Comparison of ENCODE assay signal across 12 cellular contexts in the genomic region with DNA sequence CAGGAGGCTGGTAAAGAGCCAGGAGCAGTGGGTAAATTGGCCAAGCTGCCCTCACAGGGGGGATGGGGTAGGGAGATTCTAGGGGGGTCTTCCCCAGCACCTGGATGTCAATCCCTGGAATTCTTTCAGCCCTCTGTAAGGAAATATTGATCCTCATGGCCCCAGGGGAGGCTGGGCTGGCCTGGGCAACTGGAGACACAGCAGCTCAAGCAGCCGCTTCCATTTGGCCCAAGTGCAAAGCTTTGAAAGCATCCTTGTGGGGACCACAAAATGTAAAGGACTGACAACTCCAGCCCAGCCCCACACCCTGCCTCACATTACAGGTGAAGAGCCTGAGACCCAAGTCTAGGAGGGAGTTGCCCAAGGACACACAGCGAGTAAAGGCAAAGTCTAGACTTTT. TPM values are rescaled to one million over a fixed set of nuclear protein-coding genes. Genes with fewer than 3 reads are reported as not detected.
DNase-seq lines count a peak whose midpoint lies in the region; ATAC-seq and TF ChIP-seq lines count a peak whose summit lies in the region.
"Had no signal": no experiment of that assay in that cellular context is flagged by ENCODE, and none has a peak within 500 bp of the region (broad histone marks: within the 10 kb centered on the region; RNA-seq: fewer than 3 reads in every experiment).

No MANE protein-coding gene starts in this region.

- no TSS peak for BruUV-seq in IMR-90 (replicated peaks; lab: Mats Ljungman, UMichigan)

- peak overlapping the region; percentile 90; the same call in 2 of the 3 replicates for H2BK15ac ChIP-seq in IMR-90 (ENCODE audit: low read depth, low read length)

- peaks cover 41% of the 10 kb centered on the region for H3K9me1 ChIP-seq in IMR-90 (ENCODE audit: insufficient read depth, low read length)

- H3K27ac ChIP-seq in IMR-90 (ENCODE audit: insufficient read depth, low read length) (peak overlapping the region; percentile 33; the same call in 1 of the 2 replicates), caudate nucleus (ENCODE audit: low read depth, low read length) (peak overlapping the region; percentile 73), muscle layer of duodenum (ENCODE audit: low read length) (peak overlapping the region; percentile 37), thyroid gland (peak overlapping the region; percentile 65 to 93 (median 90))
- H3K27ac ChIP-seq: PC-9 had no signal

- H2BK120ac ChIP-seq in IMR-90 (ENCODE audit: low read depth, low read length): peak overlapping the region; percentile 98

- H2AFZ ChIP-seq in IMR-90 (replicated peaks; ENCODE audit: low read length, poor library complexity): no peak overlapping the region
- H2AFZ ChIP-seq: PC-9 had no signal

- H3K4ac ChIP-seq in IMR-90 (ENCODE audit: low read depth, low read length): peak overlapping the region; percentile 96

- peak overlapping the region; percentile 90; the same call in 1 of the 2 replicates for H3K23ac ChIP-seq in IMR-90 (ENCODE audit: low read depth, low read length)

- H4K5ac ChIP-seq in IMR-90 (ENCODE audit: low read depth, low read length): peak overlapping the region; percentile 85

- no peaks in the 10 kb centered on the region for H3K9me3 ChIP-seq in IMR-90 (ENCODE audit: control insufficient read depth, insufficient read depth, low read length)
- H3K9me3 ChIP-seq in muscle layer of duodenum (ENCODE audit: control insufficient read depth in 1 of 2, low read length in 2 of 2): no peaks in the 10 kb centered on the region
- H3K9me3 ChIP-seq in thyroid gland: no peaks in the 10 kb centered on the region

- H2BK20ac ChIP-seq in IMR-90 (ENCODE audit: low read depth, low read length): peak overlapping the region; percentile 98

- H2AK9ac ChIP-seq in IMR-90 (replicated peaks; ENCODE audit: low read depth, low read length, poor library complexity): no peak overlapping the region

- CTCF ChIA-PET in IMR-90 (lab: Yijun Ruan, JAX): interaction anchor here (0.6 kb wide), 1 partner anchor 15 kb away, joined by 3 read pairs; no protein-coding TSS in a partner anchor

- in situ Hi-C loops in IMR-90 (cut with MboI; ENCODE audit: low sequenced_read_pairs): no loop called here

- POLR2A ChIA-PET in IMR-90 (lab: Charles Lee; ENCODE audit: unreplicated experiment): no interaction called here

- dilution Hi-C loops in IMR-90 (cut with HindIII; ENCODE audit: low sequenced_read_pairs, unreplicated experiment): no loop called here

- H2AK5ac ChIP-seq in IMR-90 (ENCODE audit: low read depth, low read length): peak overlapping the region; percentile 100

- H2BK5ac ChIP-seq in IMR-90 (ENCODE audit: low read depth, low read length, poor library complexity, severe bottlenecking): peak overlapping the region; percentile 91

- DNase-seq in IMR-90 (no peak), caudate nucleus (lab: John Stamatoyannopoulos, UW) (no peak), thyroid gland (no peak), occipital lobe (lab: John Stamatoyannopoulos, UW) (no peak), superior temporal gyrus (ENCODE audit: extremely low spot score) (no peak)
- DNase-seq: immature natural killer cell, NCI-H1694 treated with DMSO at 0.1 percent for 48 hours, NCI-H510A treated with DMSO at 0.1 percent for 48 hours, PC-9 had no signal

- H3K4me2 ChIP-seq in IMR-90 (ENCODE audit: low read depth, low read length): no peak overlapping the region
- H3K4me2 ChIP-seq: PC-9 had no signal

- no peak overlapping the region for H3K9ac ChIP-seq in IMR-90 (ENCODE audit: low read depth, low read length)

- TF ChIP-seq CTCF in IMR-90 (conservative IDR thresholded peaks at IDR 0.05; ENCODE audit: low read depth, low read length) (no peak), thyroid gland (IDR thresholded peaks at IDR 0.05) (no peak)

- no CpG with 5 or more reads among the region's 2 CpGs for WGBS in IMR-90 (ENCODE audit: extremely low coverage in 2 of 2, insufficient read length in 1 of 2), 2 experiments
- 91 to 100% methylated on average over 2 of the region's 2 CpGs for WGBS in thyroid gland, 2 donors

- no peak for TF ChIP-seq RAD21 in IMR-90 (IDR thresholded peaks at IDR 0.05; ENCODE audit: low read length)

- intact Hi-C loops in IMR-90 (cut with micrococcal nuclease): loop anchor here (1.0 kb wide), 1 partner anchor 8 kb away; no protein-coding TSS in a partner anchor
- intact Hi-C loops in thyroid gland (cut with DNase I): no loop called here

- no peak for ATAC-seq in IMR-90 (ENCODE audit: low read depth)
- no peak for ATAC-seq in GM18907 (IDR thresholded peaks at IDR 0.05; ENCODE audit: unreplicated experiment)
- ATAC-seq: WTC11 had no signal

- H3K36me3 ChIP-seq in IMR-90 (ENCODE audit: control insufficient read depth, insufficient read depth, low read length) (peaks cover 9% of the 10 kb centered on the region), muscle layer of duodenum (ENCODE audit: control insufficient read depth in 1 of 2, insufficient read depth in 2 of 2, low read length in 2 of 2) (peaks cover 6 to 11% of the 10 kb centered on the region in 2 donors), thyroid gland (peaks cover 0 to 3% of the 10 kb centered on the region in 2 donors)

- no peak for TF ChIP-seq POLR2A in IMR-90 (IDR thresholded peaks at IDR 0.05; ENCODE audit: low read depth, low read length)
- TF ChIP-seq POLR2A in thyroid gland (IDR thresholded peaks at IDR 0.05): no peak

- H3K4me1 ChIP-seq in IMR-90 (ENCODE audit: control insufficient read depth, insufficient read depth, low read length) (peaks cover 44% of the 10 kb centered on the region), muscle layer of duodenum (ENCODE audit: control insufficient read depth in 1 of 2, insufficient read depth in 2 of 2, low read length in 2 of 2) (peaks cover 31 to 51% of the 10 kb centered on the region in 2 donors), thyroid gland (peaks cover 41 to 51% of the 10 kb centered on the region in 2 donors)

- H4K91ac ChIP-seq in IMR-90 (ENCODE audit: insufficient read depth, low read depth, low read length): peak overlapping the region; percentile 99

- H3K79me1 ChIP-seq in IMR-90 (ENCODE audit: low read depth in 1 of 2, low read length in 2 of 2): peaks cover 45 to 77% of the 10 kb centered on the region in 2 experiments

- no peak overlapping the region for H3K4me3 ChIP-seq in IMR-90 (ENCODE audit: insufficient read depth, low read depth, low read length)
- peak overlapping the region in 1 of 2 donors; percentile 15 for H3K4me3 ChIP-seq in muscle layer of duodenum (ENCODE audit: low read depth in 1 of 2, low read length in 2 of 2)
- H3K4me3 ChIP-seq in thyroid gland (replicated peaks in 1 of 3): no peak overlapping the region
- H3K4me3 ChIP-seq: PC-9 had no signal

- H4K8ac ChIP-seq in IMR-90 (ENCODE audit: low read depth in 2 of 2, low read length in 2 of 2): peak overlapping the region; percentile 25 to 94; a peak in 3 of 4 replicates

- peaks cover 6% of the 10 kb centered on the region; the same call in 1 of the 2 replicates for H4K20me1 ChIP-seq in IMR-90 (ENCODE audit: insufficient read depth, low read length)

- H3K27me3 ChIP-seq in IMR-90 (ENCODE audit: control insufficient read depth, insufficient read depth, low read length) (no peaks in the 10 kb centered on the region), muscle layer of duodenum (ENCODE audit: low read depth, low read length) (no peaks in the 10 kb centered on the region), thyroid gland (no peaks in the 10 kb centered on the region)

- peak overlapping the region; percentile 96; the same call in 1 of the 2 replicates for H3K14ac ChIP-seq in IMR-90 (replicated peaks; ENCODE audit: low read depth, low read length)

- H3K56ac ChIP-seq in IMR-90 (ENCODE audit: extremely low read depth, insufficient read depth, low read length): no peak overlapping the region

- H3K18ac ChIP-seq in IMR-90 (ENCODE audit: low read depth, low read length): peak overlapping the region; percentile 85

TF ChIP-seq in IMR-90, 13 proteins besides CTCF, POLR2A, EP300 and RAD21:
- TF ChIP-seq SMC3 (IDR thresholded peaks at IDR 0.05; ENCODE audit: low read depth, low read length) (no peak), MAFK (IDR thresholded peaks at IDR 0.05; ENCODE audit: low read depth, low read length) (no peak), CEBPB (IDR thresholded peaks at IDR 0.05; ENCODE audit: low read depth, low read length) (no peak), RCOR1 (IDR thresholded peaks at IDR 0.05; ENCODE audit: insufficient replicate concordance, low read length) (no peak), RFX5 (IDR thresholded peaks at IDR 0.05; ENCODE audit: low read depth, low read length) (no peak), CHD1 (IDR thresholded peaks at IDR 0.05; ENCODE audit: low read depth, low read length) (no peak), NFE2L2 (IDR thresholded peaks at IDR 0.05; ENCODE audit: low read depth, low read length) (no peak), BHLHE40 (IDR thresholded peaks at IDR 0.05; ENCODE audit: low read depth, low read length) (no peak), FOS (IDR thresholded peaks at IDR 0.05; ENCODE audit: low read depth, low read length) (no peak), MXI1 (IDR thresholded peaks at IDR 0.05; ENCODE audit: borderline replicate concordance, low read depth, low read length) (no peak)
- TF ChIP-seq, protein P1, sequence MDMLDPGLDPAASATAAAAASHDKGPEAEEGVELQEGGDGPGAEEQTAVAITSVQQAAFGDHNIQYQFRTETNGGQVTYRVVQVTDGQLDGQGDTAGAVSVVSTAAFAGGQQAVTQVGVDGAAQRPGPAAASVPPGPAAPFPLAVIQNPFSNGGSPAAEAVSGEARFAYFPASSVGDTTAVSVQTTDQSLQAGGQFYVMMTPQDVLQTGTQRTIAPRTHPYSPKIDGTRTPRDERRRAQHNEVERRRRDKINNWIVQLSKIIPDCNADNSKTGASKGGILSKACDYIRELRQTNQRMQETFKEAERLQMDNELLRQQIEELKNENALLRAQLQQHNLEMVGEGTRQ (IDR thresholded peaks at IDR 0.05; ENCODE audit: low read depth, low read length): no peak
- TF ChIP-seq, protein P2, sequence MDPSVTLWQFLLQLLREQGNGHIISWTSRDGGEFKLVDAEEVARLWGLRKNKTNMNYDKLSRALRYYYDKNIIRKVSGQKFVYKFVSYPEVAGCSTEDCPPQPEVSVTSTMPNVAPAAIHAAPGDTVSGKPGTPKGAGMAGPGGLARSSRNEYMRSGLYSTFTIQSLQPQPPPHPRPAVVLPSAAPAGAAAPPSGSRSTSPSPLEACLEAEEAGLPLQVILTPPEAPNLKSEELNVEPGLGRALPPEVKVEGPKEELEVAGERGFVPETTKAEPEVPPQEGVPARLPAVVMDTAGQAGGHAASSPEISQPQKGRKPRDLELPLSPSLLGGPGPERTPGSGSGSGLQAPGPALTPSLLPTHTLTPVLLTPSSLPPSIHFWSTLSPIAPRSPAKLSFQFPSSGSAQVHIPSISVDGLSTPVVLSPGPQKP (IDR thresholded peaks at IDR 0.05; ENCODE audit: borderline replicate concordance, low read depth, low read length): no peak
TF ChIP-seq in IMR-90: peak in this region for 0.

RNA-seq across cellular contexts. Expression of a gene that starts 39.4 kb away (rescaled TPM):
- total RNA-seq in IMR-90 (2012; rRNA removed) (37.3 and 41.7 TPM in 2 replicates), thyroid gland (10 to 100 TPM; 23.6 to 44.3 (median 34.8) TPM), occipital lobe (27.9 TPM)
- 22.1 and 23.5 TPM in 2 replicates for polyA plus RNA-seq in IMR-90 (2012; rRNA removed)
- 22.4 and 35.2 TPM in 2 replicates for polyA plus RNA-seq in IMR-90 (2012; cell fraction: cytosol; rRNA removed)
- polyA plus RNA-seq in IMR-90 (2012; cell fraction: nucleus; rRNA removed; ENCODE audit: low replicate concordance): 9.9 and 18.3 TPM in 2 replicates

Comparison
In these comparisons a context has a peak if more than half of its experiments do, and no peak if none do; other contexts are left out.
1. H3K27ac ChIP-seq: peak in every context shown above with its lines; median percentile 90 in thyroid gland; 73 in caudate nucleus; 37 in muscle layer of duodenum; 33 in IMR-90.